Comparison of ENCODE assay signal across 31 cellular contexts in genomic region chr13:49630580-49630979, GRCh38. TPM values are rescaled to one million over a fixed set of nuclear protein-coding genes. Genes with fewer than 3 reads are reported as not detected.
"Had no signal": no experiment of that assay in that cellular context is flagged by ENCODE, and none has a peak within 500 bp of the region (broad histone marks: within the 10 kb centered on the region; RNA-seq: fewer than 3 reads in every experiment).

No MANE protein-coding gene starts in this region.

- H3K4me3 ChIP-seq: adrenal gland, cardiac muscle cell, colonic mucosa, gastroesophageal sphincter, hepatocyte, tibial nerve, uterus had no signal

- DNase-seq: activated CD4-positive, alpha-beta T cell treated with anti-CD3 and anti-CD28 coated beads for 36 hours; activated CD4-positive, CD25-positive, alpha-beta regulatory T cell; activated CD8-positive, alpha-beta memory T cell treated with anti-CD3 and anti-CD28 coated beads, Interleukin-2, amount 10 ng/mL, durations not matched to agents 7 days and 5 days; activated CD8-positive, alpha-beta T cell treated with anti-CD3 and anti-CD28 coated beads, Interleukin-2, amount 10 ng/mL, durations not matched to agents 7 days and 5 days; activated T-cell treated with anti-CD3 and anti-CD28 coated beads, Interleukin-2, amount 50 U/mL, for 48 hours; adrenal gland; aorta; cerebellar nuclear complex; colonic mucosa; effector memory CD8-positive, alpha-beta T cell; islet precursor cell; left ventricle myocardium superior; small intestine; stimulated activated CD4-positive, alpha-beta T cell treated with anti-CD3 and anti-CD28 coated beads, Interleukin-15, amount 100 ng/mL, for 24 hours; stimulated activated CD4-positive, alpha-beta T cell treated with anti-CD3 and anti-CD28 coated beads, Interleukin-2, amount 100 ng/mL, for 24 hours; stimulated activated naive CD4-positive, alpha-beta T cell treated with Interleukin-2 at 50 U/mL for 16 hours; T-helper 1 cell; uterus had no signal

- H3K4me2 ChIP-seq: hepatocyte had no signal

- H3K4me1 ChIP-seq: uterus had no signal

- H2AFZ ChIP-seq: hepatocyte had no signal

- ATAC-seq: activated CD4-positive, alpha-beta T cell treated with anti-CD3 and anti-CD28 coated beads for 36 hours; activated CD8-positive, alpha-beta memory T cell treated with anti-CD3 and anti-CD28 coated beads, Interleukin-2, amount 10 ng/mL, durations not matched to agents 7 days and 5 days; activated CD8-positive, alpha-beta T cell treated with anti-CD3 and anti-CD28 coated beads, Interleukin-2, amount 10 ng/mL, durations not matched to agents 7 days and 5 days; effector memory CD8-positive, alpha-beta T cell; gastroesophageal sphincter; left ventricle myocardium superior; natural killer cell treated with Interleukin-12 subunit alpha and Interleukin-12 subunit beta and Interleukin-15 and Interleukin-18, amount 100 ng/mL, for 72 hours; sciatic nerve had no signal

- H3K27ac Mint-ChIP-seq: activated CD4-positive, alpha-beta T cell treated with anti-CD3 and anti-CD28 coated beads for 36 hours; activated CD8-positive, alpha-beta memory T cell treated with anti-CD3 and anti-CD28 coated beads, Interleukin-2, amount 10 ng/mL, durations not matched to agents 7 days and 5 days; activated CD8-positive, alpha-beta T cell treated with anti-CD3 and anti-CD28 coated beads, Interleukin-2, amount 10 ng/mL, durations not matched to agents 7 days and 5 days; activated naive CD8-positive, alpha-beta T cell; activated T-helper 2 cell treated with anti-CD3 and anti-CD28 coated beads, Interferon-gamma antibody, Interleukin-2, Interleukin-4, amounts not matched to agents 10 μg/mL and 5 μg/mL and 100 μg/mL, durations not matched to agents 14 hours and 24 hours and 36 hours; brain; effector memory CD8-positive, alpha-beta T cell; natural killer cell treated with Interleukin-12 subunit alpha and Interleukin-12 subunit beta and Interleukin-15 and Interleukin-18, amount 100 ng/mL, for 72 hours; T-helper 2 cell treated with Interferon-gamma antibody and Interleukin-4, amounts not matched to agents 5 μg/mL and 100 μg/mL, for 36 hours had no signal

- H3K9me3 ChIP-seq: adrenal gland, colonic mucosa, gastroesophageal sphincter, tibial nerve, uterus had no signal

- H3K27me3 ChIP-seq: adrenal gland, cardiac muscle cell, colonic mucosa, gastroesophageal sphincter, hepatocyte, tibial nerve, uterus had no signal

- FAIRE-seq: small intestine had no signal

- H3K36me3 Mint-ChIP-seq: activated CD8-positive, alpha-beta memory T cell treated with anti-CD3 and anti-CD28 coated beads, Interleukin-2, amount 10 ng/mL, durations not matched to agents 7 days and 5 days; activated naive CD8-positive, alpha-beta T cell; brain; natural killer cell treated with Interleukin-12 subunit alpha and Interleukin-12 subunit beta and Interleukin-15 and Interleukin-18, amount 100 ng/mL, for 72 hours had no signal

- H3K4me3 Mint-ChIP-seq: activated CD4-positive, alpha-beta T cell treated with anti-CD3 and anti-CD28 coated beads for 36 hours; activated CD8-positive, alpha-beta memory T cell treated with anti-CD3 and anti-CD28 coated beads, Interleukin-2, amount 10 ng/mL, durations not matched to agents 7 days and 5 days; activated CD8-positive, alpha-beta T cell treated with anti-CD3 and anti-CD28 coated beads, Interleukin-2, amount 10 ng/mL, durations not matched to agents 7 days and 5 days; activated naive CD8-positive, alpha-beta T cell; brain; effector memory CD8-positive, alpha-beta T cell; natural killer cell treated with Interleukin-12 subunit alpha and Interleukin-12 subunit beta and Interleukin-15 and Interleukin-18, amount 100 ng/mL, for 72 hours had no signal

- H3K27me3 Mint-ChIP-seq: activated CD4-positive, alpha-beta T cell treated with anti-CD3 and anti-CD28 coated beads for 36 hours; activated CD8-positive, alpha-beta memory T cell treated with anti-CD3 and anti-CD28 coated beads, Interleukin-2, amount 10 ng/mL, durations not matched to agents 7 days and 5 days; activated naive CD8-positive, alpha-beta T cell; effector memory CD8-positive, alpha-beta T cell; natural killer cell treated with Interleukin-12 subunit alpha and Interleukin-12 subunit beta and Interleukin-15 and Interleukin-18, amount 100 ng/mL, for 72 hours had no signal

- H3K36me3 ChIP-seq: adrenal gland, cardiac muscle cell, colonic mucosa, gastroesophageal sphincter, tibial nerve, uterus had no signal

- H3K27ac ChIP-seq: adrenal gland, cardiac muscle cell, colonic mucosa, gastroesophageal sphincter, hepatocyte, tibial nerve, uterus had no signal

- H3K9me3 Mint-ChIP-seq: activated T-helper 2 cell treated with anti-CD3 and anti-CD28 coated beads, Interferon-gamma antibody, Interleukin-2, Interleukin-4, amounts not matched to agents 10 μg/mL and 5 μg/mL and 100 μg/mL, durations not matched to agents 14 hours and 24 hours and 36 hours; brain; effector memory CD8-positive, alpha-beta T cell; natural killer cell treated with Interleukin-12 subunit alpha and Interleukin-12 subunit beta and Interleukin-15 and Interleukin-18, amount 100 ng/mL, for 72 hours; T-helper 2 cell treated with Interferon-gamma antibody and Interleukin-4, amounts not matched to agents 5 μg/mL and 100 μg/mL, for 36 hours had no signal

RNA-seq across cellular contexts. Expression of gene ARL11, which starts 2.3 kb away (rescaled TPM):
- total RNA-seq: fibroblast of lung, fibroblast of villous mesenchyme, osteocyte had no signal
- polyA plus RNA-seq: fibroblast of lung, hepatocyte had no signal
